8 cellular contexts compared by ENCODE assay signal in genomic region chr11:13261600-13262061, GRCh38. TPM values are rescaled to one million over a fixed set of nuclear protein-coding genes. Genes with fewer than 3 reads are reported as not detected.
A peak's percentile ranks its signal among the peaks of the same experiment; 100 is the strongest.
DNase-seq lines count a peak whose midpoint lies in the region; ATAC-seq and TF ChIP-seq lines count a peak whose summit lies in the region.

No MANE protein-coding gene starts in this region.

- H3K9me3 ChIP-seq in SJSA1 (replicated peaks) (no peaks in the 10 kb centered on the region), gastroesophageal sphincter (no peaks in the 10 kb centered on the region)

- ATAC-seq in gastroesophageal sphincter (peak; percentile 90), HG02870 (IDR thresholded peaks at IDR 0.05; ENCODE audit: unreplicated experiment) (no peak), GM19455 (IDR thresholded peaks at IDR 0.05; ENCODE audit: unreplicated experiment) (no peak), GM18873 (IDR thresholded peaks at IDR 0.05; ENCODE audit: low FRiP score, unreplicated experiment) (no peak)

- H3K27ac ChIP-seq in SJSA1: peak overlapping the region; percentile 92
- H3K27ac ChIP-seq in gastroesophageal sphincter: peak overlapping the region; percentile 24 to 85 (median 78)

- no peak for TF ChIP-seq EP300 in gastroesophageal sphincter (IDR thresholded peaks at IDR 0.05)

- peaks cover 33% of the 10 kb centered on the region for H3K4me1 ChIP-seq in SJSA1 (replicated peaks)
- peaks cover 4 to 29% (median 20%) of the 10 kb centered on the region in 3 donors for H3K4me1 ChIP-seq in gastroesophageal sphincter

- TF ChIP-seq POLR2A in gastroesophageal sphincter (IDR thresholded peaks at IDR 0.05): no peak

- DNase-seq in Caki2 (ENCODE audit: low read depth) (peak; percentile 81), SJSA1 (ENCODE audit: low read depth in 1 of 2, low spot score in 2 of 2) (peak; percentile 74 to 97), pulmonary artery endothelial cell (ENCODE audit: low read depth, low spot score) (peak; percentile 49)
- no peak for DNase-seq in stimulated activated CD4-positive, alpha-beta T cell treated with anti-CD3 and anti-CD28 coated beads, Interleukin-2, amount 100 ng/mL, for 24 hours

- in situ Hi-C loops in Caki2 (cut with HindIII; ENCODE audit: low pct_unique_long_range_greater_than_20kb, low sequenced_read_pairs): loop anchor here (10.0 kb wide), 1 partner anchor 47 kb away; no protein-coding TSS in a partner anchor

- H3K27me3 ChIP-seq in SJSA1 (replicated peaks): no peaks in the 10 kb centered on the region
- H3K27me3 ChIP-seq in gastroesophageal sphincter: no peaks in the 10 kb centered on the region

- 5 to 17% methylated on average over 7 to 8 of the region's 8 CpGs for WGBS in gastroesophageal sphincter (ENCODE audit: low coverage in 1 of 2), 2 donors

- H3K36me3 ChIP-seq in SJSA1 (no peaks in the 10 kb centered on the region), gastroesophageal sphincter (no peaks in the 10 kb centered on the region)

- TF ChIP-seq CTCF in gastroesophageal sphincter (IDR thresholded peaks at IDR 0.05): no peak

- H3K4me3 ChIP-seq in SJSA1 (no peak overlapping the region), gastroesophageal sphincter (no peak overlapping the region)

RNA-seq across cellular contexts. Expression of gene BMAL1, which starts 16.0 kb away (rescaled TPM):
- 7.1 and 11.3 TPM in 2 replicates for total RNA-seq in Caki2 (2014; rRNA removed; shearing (Covaris generic); ENCODE audit: low replicate concordance)
- 14.3 and 28.2 TPM in 2 replicates for total RNA-seq in SJSA1 (2014; rRNA removed; shearing (Covaris generic))
- total RNA-seq in gastroesophageal sphincter (10 to 100 TPM; 32.2 to 38.4 (median 36.0) TPM), pulmonary artery endothelial cell (8.4 and 13.5 TPM in 2 replicates)

Comparison
In these comparisons a context has a peak if more than half of its experiments do, and no peak if none do; other contexts are left out.
1. DNase-seq: peak in Caki2 (single experiment), SJSA1 (2 of 2) and pulmonary artery endothelial cell (single experiment); none in stimulated activated CD4-positive, alpha-beta T cell treated with anti-CD3 and anti-CD28 coated beads, Interleukin-2, amount 100 ng/mL, for 24 hours (0 of 2).